21 cellular contexts compared by ENCODE assay signal in genomic region chr3:195111322-195111710, GRCh38.
DNase-seq lines count a peak whose midpoint lies in the region; FAIRE-seq and TF ChIP-seq lines count a peak whose summit lies in the region.
"Had no signal": no experiment of that assay in that cellular context is flagged by ENCODE, and none has a peak within 500 bp of the region (broad histone marks: within the 10 kb centered on the region; RNA-seq: fewer than 3 reads in every experiment).

No MANE protein-coding gene starts in this region.

- H3K36me3 ChIP-seq in adipocyte (ENCODE audit: control insufficient read depth, insufficient read depth, low read length, severe bottlenecking) (peaks cover 8% of the 10 kb centered on the region), neutrophil (no peaks in the 10 kb centered on the region), transverse colon (no peaks in the 10 kb centered on the region)
- H3K36me3 ChIP-seq: MG63, neural progenitor cell, tibial artery had no signal

- intact Hi-C loops in transverse colon (cut with DNase I; ENCODE audit: low total_unique reads) = no loop called here

- no peak for TF ChIP-seq EP300 in transverse colon (IDR thresholded peaks at IDR 0.05; ENCODE audit: low read depth)

- in situ Hi-C loops in transverse colon (cut with MboI; ENCODE audit: low pct_ligation_motif_present in 1 of 4, low pct_unique_long_range_greater_than_20kb in 1 of 4, low sequenced_read_pairs in 3 of 4) = loop anchor here in 1 of 4 donors (10.0 kb wide), 1 partner anchor 437 kb away; the partner anchor contains the start of gene LSG1

- no peak for TF ChIP-seq CTCF in neutrophil (IDR thresholded peaks at IDR 0.05)
- TF ChIP-seq CTCF in transverse colon (IDR thresholded peaks at IDR 0.05) = no peak

- H3K27me3 ChIP-seq in adipocyte (replicated peaks; ENCODE audit: control insufficient read depth, insufficient read depth, low read length) = no peaks in the 10 kb centered on the region
- H3K27me3 ChIP-seq in neutrophil = no peaks in the 10 kb centered on the region
- H3K27me3 ChIP-seq in transverse colon = no peaks in the 10 kb centered on the region
- H3K27me3 ChIP-seq: MG63, neural progenitor cell, tibial artery had no signal

- H3K4me3 ChIP-seq in adipocyte (ENCODE audit: low read length) = no peak overlapping the region
- no peak overlapping the region for H3K4me3 ChIP-seq in neutrophil (ENCODE audit: low read depth in 1 of 2, low read length in 1 of 2)
- H3K4me3 ChIP-seq in transverse colon = no peak overlapping the region
- H3K4me3 ChIP-seq: MG63, neural progenitor cell, tibial artery had no signal

- TF ChIP-seq POLR2A in transverse colon (IDR thresholded peaks at IDR 0.05) = no peak
- TF ChIP-seq POLR2A in GM12891 (IDR thresholded peaks at IDR 0.05; ENCODE audit: low read depth, low read length) = no peak

- H3K9ac ChIP-seq in adipocyte (ENCODE audit: low read length) = peak overlapping the region; percentile 62
- H3K9ac ChIP-seq: neural progenitor cell had no signal

- WGBS in transverse colon (ENCODE audit: low coverage in 1 of 2), 2 donors = 67 to 81% methylated on average over 2 to 9 of the region's 9 CpGs

- no peaks in the 10 kb centered on the region for H3K9me3 ChIP-seq in adipocyte (ENCODE audit: control insufficient read depth, low read length)
- H3K9me3 ChIP-seq in neutrophil = no peaks in the 10 kb centered on the region
- H3K9me3 ChIP-seq in transverse colon = no peaks in the 10 kb centered on the region
- H3K9me3 ChIP-seq: MG63, tibial artery had no signal

- peak; percentile 77 for DNase-seq in NCI-H2171 treated with DMSO at 0.1 percent for 48 hours (lab: John Stamatoyannopoulos, UW)
- no peak for DNase-seq in adipocyte (ENCODE audit: low read depth)
- no peak for DNase-seq in transverse colon
- DNase-seq in activated T-cell treated with anti-CD3 and anti-CD28 coated beads for 4 hours = no peak
- no peak for DNase-seq in NCI-H2029 treated with DMSO at 0.1 percent for 48 hours (lab: John Stamatoyannopoulos, UW)
- DNase-seq in GM12891 (ENCODE audit: insufficient read length, low spot score) = no peak
- DNase-seq: activated CD4-positive, alpha-beta T cell treated with anti-CD3 and anti-CD28 coated beads, Interleukin-2, amount 10 ng/mL, durations not matched to agents 7 days and 5 days; activated CD8-positive, alpha-beta memory T cell treated with anti-CD3 and anti-CD28 coated beads, Interleukin-2, amount 10 ng/mL, durations not matched to agents 7 days and 5 days; activated naive CD4-positive, alpha-beta T cell treated with anti-CD3 and anti-CD28 coated beads for 36 hours; effector CD4-positive, alpha-beta T cell; KG1; mammary epithelial cell; MG63; NCI-H1105 treated with DMSO at 0.1 percent for 48 hours; NCI-H1930; NCI-H446 treated with DMSO at 0.1 percent for 48 hours; T1000 had no signal

- H3K27ac ChIP-seq in neutrophil = peak overlapping the region; percentile 69
- H3K27ac ChIP-seq in transverse colon = peak overlapping the region in 3 of 4 donors; percentile 14 to 46 (median 27)
- H3K27ac ChIP-seq: neural progenitor cell, tibial artery had no signal

- H3K4me1 ChIP-seq in adipocyte (ENCODE audit: control insufficient read depth, insufficient read depth, low read length) (peaks cover 11% of the 10 kb centered on the region), neutrophil (ENCODE audit: control insufficient read depth in 1 of 2, insufficient read depth in 1 of 2, low read depth in 1 of 2, low read length in 1 of 2) (peaks cover 26 to 28% of the 10 kb centered on the region in 2 experiments), transverse colon (peaks cover 0 to 6% (median 3%) of the 10 kb centered on the region in 4 donors)
- H3K4me1 ChIP-seq: neural progenitor cell had no signal

- no peak for FAIRE-seq in GM12891 (lab: Jason Lieb, UNC)
- FAIRE-seq: colon had no signal

TF ChIP-seq in GM12891, 5 proteins besides CTCF, POLR2A, EP300 and RAD21:
- no peak for TF ChIP-seq POLR2AphosphoS5 (IDR thresholded peaks at IDR 0.05; ENCODE audit: low read depth, low read length)
- TF ChIP-seq TAF1 (IDR thresholded peaks at IDR 0.05; ENCODE audit: low read depth, low read length) = no peak
- no peak for TF ChIP-seq SPI1 (IDR thresholded peaks at IDR 0.05; ENCODE audit: low read depth, low read length)
- TF ChIP-seq PAX5 (IDR thresholded peaks at IDR 0.05; ENCODE audit: insufficient read depth, low read length, severe bottlenecking) = no peak
- TF ChIP-seq POU2F2 (IDR thresholded peaks at IDR 0.05; ENCODE audit: low read depth, low read length) = no peak
